8 cellular contexts compared by ENCODE assay signal in genomic region chr5:168114444-168115017, GRCh38.
DNase-seq lines count a peak whose midpoint lies in the region; ATAC-seq and TF ChIP-seq lines count a peak whose summit lies in the region.

No MANE protein-coding gene starts in this region.

- ATAC-seq in GM18870 (IDR thresholded peaks at IDR 0.05; ENCODE audit: unreplicated experiment) (peak; percentile 86), HG02973 (IDR thresholded peaks at IDR 0.05; ENCODE audit: unreplicated experiment) (peak; percentile 94)

- H3K4me3 ChIP-seq in fibroblast of pulmonary artery (replicated peaks; ENCODE audit: low read depth, low read length) = no peak overlapping the region

- DNase-seq in COLO668 (lab: John Stamatoyannopoulos, UW; ENCODE audit: unreplicated experiment) (peak; percentile 27), NCI-H2029 treated with DMSO at 0.1 percent for 48 hours (lab: John Stamatoyannopoulos, UW) (peak; percentile 49), fibroblast of pulmonary artery (ENCODE audit: low read depth) (peak; percentile 51), renal cortical epithelial cell (ENCODE audit: low read depth) (peak; percentile 55), ureter (ENCODE audit: low spot score) (no peak)
- peak; percentile 3 to 45 for DNase-seq in activated CD4-positive, alpha-beta T cell treated with anti-CD3 and anti-CD28 coated beads for 4 hours

- peak; percentile 83 for TF ChIP-seq CTCF in fibroblast of pulmonary artery (IDR thresholded peaks at IDR 0.05; ENCODE audit: low read length, missing control alignments)
